ENCODE assay signal across 14 cellular contexts in genomic region chr5:82734291-82734690, GRCh38.
"Had no signal": no experiment of that assay in that cellular context is flagged by ENCODE, and none has a peak within 500 bp of the region (broad histone marks: within the 10 kb centered on the region; RNA-seq: fewer than 3 reads in every experiment).

No MANE protein-coding gene starts in this region.

- ATAC-seq: left colon; naive thymus-derived CD4-positive, alpha-beta T cell; sciatic nerve had no signal

- H3K9me3 ChIP-seq: ascending aorta, colonic mucosa had no signal

- H3K4me1 ChIP-seq: ascending aorta, colonic mucosa had no signal

- H3K36me3 Mint-ChIP-seq: naive thymus-derived CD4-positive, alpha-beta T cell had no signal

- H3K36me3 ChIP-seq: ascending aorta, cardiac muscle cell, colonic mucosa had no signal

- H3K27ac ChIP-seq: cardiac muscle cell, colonic mucosa had no signal

- H3K4me3 Mint-ChIP-seq: activated CD4-positive, alpha-beta memory T cell treated with anti-CD3 and anti-CD28 coated beads, Interleukin-2, amount 10 ng/mL, durations not matched to agents 7 days and 5 days; activated naive CD8-positive, alpha-beta T cell treated with anti-CD3 and anti-CD28 coated beads, Interleukin-2, amount 10 ng/mL, durations not matched to agents 7 days and 5 days; naive thymus-derived CD4-positive, alpha-beta T cell had no signal

- H3K27me3 ChIP-seq: ascending aorta, cardiac muscle cell, colonic mucosa had no signal

- H3K4me3 ChIP-seq: ascending aorta, cardiac muscle cell, colonic mucosa had no signal

- DNase-seq: activated CD4-positive, alpha-beta memory T cell treated with anti-CD3 and anti-CD28 coated beads, Interleukin-2, amount 10 ng/mL, durations not matched to agents 7 days and 5 days; activated CD4-positive, alpha-beta T cell treated with anti-CD3 and anti-CD28 coated beads for 1 hour; activated naive CD8-positive, alpha-beta T cell treated with anti-CD3 and anti-CD28 coated beads, Interleukin-2, amount 10 ng/mL, durations not matched to agents 7 days and 5 days; colonic mucosa; left colon; naive thymus-derived CD4-positive, alpha-beta T cell; nucleus accumbens; stimulated activated CD4-positive, alpha-beta T cell treated with anti-CD3 and anti-CD28 coated beads, Interleukin-2, amount 100 ng/mL, for 48 hours; stimulated activated naive CD4-positive, alpha-beta T cell treated with Interleukin-2 at 50 U/mL for 16 hours; T-helper 9 cell had no signal

- H3K27ac Mint-ChIP-seq: activated CD4-positive, alpha-beta memory T cell treated with anti-CD3 and anti-CD28 coated beads, Interleukin-2, amount 10 ng/mL, durations not matched to agents 7 days and 5 days; activated naive CD8-positive, alpha-beta T cell treated with anti-CD3 and anti-CD28 coated beads, Interleukin-2, amount 10 ng/mL, durations not matched to agents 7 days and 5 days; naive thymus-derived CD4-positive, alpha-beta T cell; progenitor cell of endocrine pancreas had no signal

- H3K9me3 Mint-ChIP-seq: activated CD4-positive, alpha-beta memory T cell treated with anti-CD3 and anti-CD28 coated beads, Interleukin-2, amount 10 ng/mL, durations not matched to agents 7 days and 5 days had no signal

- H3K27me3 Mint-ChIP-seq: activated CD4-positive, alpha-beta memory T cell treated with anti-CD3 and anti-CD28 coated beads, Interleukin-2, amount 10 ng/mL, durations not matched to agents 7 days and 5 days; progenitor cell of endocrine pancreas had no signal
